ENCODE assay signal across 10 cellular contexts in the genomic region with DNA sequence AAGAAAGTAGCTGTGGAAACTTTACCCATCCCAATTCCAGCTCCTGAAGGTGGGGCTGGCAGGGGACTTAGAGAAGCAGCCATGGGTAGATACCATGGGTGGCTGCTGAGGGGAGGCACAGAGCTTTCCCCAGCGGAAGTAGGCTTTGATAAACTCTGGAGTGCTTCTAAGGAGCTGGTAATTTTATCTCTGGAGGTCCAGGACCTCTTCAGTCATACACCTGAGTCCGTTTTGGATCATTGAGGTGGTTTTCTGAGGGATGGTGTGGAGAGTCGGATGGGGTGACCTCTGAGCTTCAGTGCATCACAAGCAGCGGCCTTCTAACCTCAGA. TPM values are rescaled to one million over a fixed set of nuclear protein-coding genes. Genes with fewer than 3 reads are reported as not detected.
DNase-seq lines count a peak whose midpoint lies in the region; ATAC-seq, FAIRE-seq and TF ChIP-seq lines count a peak whose summit lies in the region.
"Had no signal": no experiment of that assay in that cellular context is flagged by ENCODE, and none has a peak within 500 bp of the region (broad histone marks: within the 10 kb centered on the region; RNA-seq: fewer than 3 reads in every experiment).

No MANE protein-coding gene starts in this region.

- 33% methylated on average over 4 of the region's 4 CpGs for WGBS in thymus
- 53 to 70% (median 69%) methylated on average over 4 of the region's 4 CpGs for WGBS in small intestine, 3 donors

- H3K4me1 ChIP-seq in thymus (ENCODE audit: control insufficient read depth, insufficient read depth, low read length) (peaks cover 32% of the 10 kb centered on the region), foreskin keratinocyte (peaks cover 25% of the 10 kb centered on the region), small intestine (ENCODE audit: control insufficient read depth in 2 of 2, insufficient read depth in 1 of 2, low read depth in 1 of 2, low read length in 1 of 2) (peaks cover 0 to 7% of the 10 kb centered on the region in 2 donors)

- H3K36me3 Mint-ChIP-seq in activated naive CD4-positive, alpha-beta T cell treated with anti-CD3 and anti-CD28 coated beads, Interleukin-2, amount 50 U/mL, for 24 hours: no peaks in the 10 kb centered on the region
- no peaks in the 10 kb centered on the region for H3K36me3 Mint-ChIP-seq in activated T-helper 17 cell treated with anti-CD3 and anti-CD28 coated beads, Interleukin-2, amount 50 U/mL, for 72 hours (ENCODE audit: low read depth)

- no peaks in the 10 kb centered on the region for H3K27me3 Mint-ChIP-seq in activated naive CD4-positive, alpha-beta T cell treated with anti-CD3 and anti-CD28 coated beads, Interleukin-2, amount 50 U/mL, for 24 hours
- H3K27me3 Mint-ChIP-seq in activated T-helper 17 cell treated with anti-CD3 and anti-CD28 coated beads, Interleukin-2, amount 50 U/mL, for 72 hours: no peaks in the 10 kb centered on the region

- H3K4me1 Mint-ChIP-seq in activated naive CD4-positive, alpha-beta T cell treated with anti-CD3 and anti-CD28 coated beads, Interleukin-2, amount 50 U/mL, for 24 hours: peaks cover 36% of the 10 kb centered on the region
- H3K4me1 Mint-ChIP-seq in activated T-helper 17 cell treated with anti-CD3 and anti-CD28 coated beads, Interleukin-2, amount 50 U/mL, for 72 hours: peaks cover 34% of the 10 kb centered on the region

- H3K9me3 Mint-ChIP-seq in activated naive CD4-positive, alpha-beta T cell treated with anti-CD3 and anti-CD28 coated beads, Interleukin-2, amount 50 U/mL, for 24 hours: no peaks in the 10 kb centered on the region
- no peaks in the 10 kb centered on the region for H3K9me3 Mint-ChIP-seq in activated T-helper 17 cell treated with anti-CD3 and anti-CD28 coated beads, Interleukin-2, amount 50 U/mL, for 72 hours

- ATAC-seq in HG03066 (IDR thresholded peaks at IDR 0.05; ENCODE audit: low read depth, unreplicated experiment): peak; percentile 29
- ATAC-seq in activated T-helper 17 cell treated with anti-CD3 and anti-CD28 coated beads, Interleukin-2, amount 50 U/mL, for 72 hours (replicated peaks): peak; percentile 26
- no peak for ATAC-seq in foreskin keratinocyte

- no peak for FAIRE-seq in small intestine (lab: Jason Lieb, UNC)

- peak overlapping the region; percentile 95 for H3K27ac ChIP-seq in thymus (ENCODE audit: low read depth)
- H3K27ac ChIP-seq in foreskin keratinocyte: no peak overlapping the region
- peak overlapping the region in 1 of 2 donors; percentile 87 for H3K27ac ChIP-seq in small intestine (ENCODE audit: low read depth in 1 of 2, low read length in 1 of 2)
- H3K27ac ChIP-seq: left ventricle myocardium inferior had no signal

- TF ChIP-seq CTCF in foreskin keratinocyte (conservative IDR thresholded peaks at IDR 0.05): no peak

- DNase-seq in activated naive CD4-positive, alpha-beta T cell treated with anti-CD3 and anti-CD28 coated beads, Interleukin-2, amount 50 U/mL, for 16 hours: no peak
- no peak for DNase-seq in foreskin keratinocyte
- DNase-seq in small intestine: no peak
- no peak for DNase-seq in COR-L47 (lab: John Stamatoyannopoulos, UW)

- H3K4me3 ChIP-seq in thymus (ENCODE audit: low read length): no peak overlapping the region
- H3K4me3 ChIP-seq in small intestine (ENCODE audit: low read depth in 1 of 2, low read length in 2 of 2): no peak overlapping the region
- H3K4me3 ChIP-seq: left ventricle myocardium inferior had no signal

- H3K36me3 ChIP-seq in thymus (ENCODE audit: control insufficient read depth, insufficient read depth) (no peaks in the 10 kb centered on the region), small intestine (ENCODE audit: control insufficient read depth in 2 of 2, insufficient read depth in 2 of 2, low read length in 2 of 2) (no peaks in the 10 kb centered on the region)
- H3K36me3 ChIP-seq: left ventricle myocardium inferior had no signal

- H3K27me3 ChIP-seq in thymus (ENCODE audit: control insufficient read depth, insufficient read depth) (no peaks in the 10 kb centered on the region), foreskin keratinocyte (no peaks in the 10 kb centered on the region), small intestine (ENCODE audit: control insufficient read depth in 2 of 2, insufficient read depth in 2 of 2, low read length in 2 of 2) (no peaks in the 10 kb centered on the region)

- no peaks in the 10 kb centered on the region for H3K9me3 ChIP-seq in thymus (ENCODE audit: control insufficient read depth)
- no peaks in the 10 kb centered on the region for H3K9me3 ChIP-seq in small intestine (ENCODE audit: control insufficient read depth, low read depth)

- H3K4me3 Mint-ChIP-seq in activated naive CD4-positive, alpha-beta T cell treated with anti-CD3 and anti-CD28 coated beads, Interleukin-2, amount 50 U/mL, for 24 hours: peak overlapping the region; percentile 45
- peak overlapping the region; percentile 83 for H3K4me3 Mint-ChIP-seq in activated T-helper 17 cell treated with anti-CD3 and anti-CD28 coated beads, Interleukin-2, amount 50 U/mL, for 72 hours

- peak overlapping the region; percentile 97 for H3K27ac Mint-ChIP-seq in activated naive CD4-positive, alpha-beta T cell treated with anti-CD3 and anti-CD28 coated beads, Interleukin-2, amount 50 U/mL, for 24 hours
- peak overlapping the region; percentile 92 for H3K27ac Mint-ChIP-seq in activated T-helper 17 cell treated with anti-CD3 and anti-CD28 coated beads, Interleukin-2, amount 50 U/mL, for 72 hours

RNA-seq across cellular contexts. Expression of a gene that starts 36.7 kb away (rescaled TPM):
- not detected for total RNA-seq in activated T-helper 17 cell treated with anti-CD3 and anti-CD28 coated beads, Interleukin-2, amount 50 U/mL, for 72 hours
- polyA plus RNA-seq in thymus (0.02 TPM), foreskin keratinocyte (not detected in 2 replicates), small intestine (not detected)
- not detected in 2 replicates for total RNA-seq in foreskin keratinocyte
- total RNA-seq: bronchial epithelial cell had no signal

RNA-seq across cellular contexts. Expression of a gene that starts 44.8 kb away (rescaled TPM):
- not detected for total RNA-seq in activated T-helper 17 cell treated with anti-CD3 and anti-CD28 coated beads, Interleukin-2, amount 50 U/mL, for 72 hours
- polyA plus RNA-seq in thymus: 0.75 TPM
- total RNA-seq in foreskin keratinocyte: not detected in 2 replicates
- polyA plus RNA-seq in foreskin keratinocyte: not detected in 2 replicates
- polyA plus RNA-seq in small intestine: under 1 TPM in 1 of 3 donors, not detected in 2; 0.30 TPM
- total RNA-seq: bronchial epithelial cell, left ventricle myocardium inferior had no signal
